In genomic region chr12:82517027-82517426, GRCh38 we compare ENCODE assay signal across 9 cellular contexts.
DNase-seq lines count a peak whose midpoint lies in the region; ATAC-seq, FAIRE-seq and TF ChIP-seq lines count a peak whose summit lies in the region.
"Had no signal": no experiment of that assay in that cellular context is flagged by ENCODE, and none has a peak within 500 bp of the region (broad histone marks: within the 10 kb centered on the region; RNA-seq: fewer than 3 reads in every experiment).

No MANE protein-coding gene starts in this region.

- H3K9me3 Mint-ChIP-seq in astrocyte (ENCODE audit: unreplicated experiment) = no peaks in the 10 kb centered on the region
- no peaks in the 10 kb centered on the region for H3K9me3 Mint-ChIP-seq in activated T-cell treated with anti-CD3 and anti-CD28 coated beads, Interleukin-2, amount 50 U/mL, for 72 hours
- H3K9me3 Mint-ChIP-seq: dendritic cell treated with granulocyte-macrophage colony-stimulating factor and Interleukin-4, amounts not matched to agents 40 ng/mL and 50 ng/mL, for 4 days had no signal

- H3K36me3 Mint-ChIP-seq in astrocyte (ENCODE audit: low read depth, unreplicated experiment) = no peaks in the 10 kb centered on the region
- H3K36me3 Mint-ChIP-seq in activated T-cell treated with anti-CD3 and anti-CD28 coated beads, Interleukin-2, amount 50 U/mL, for 72 hours (ENCODE audit: insufficient read depth in 2 of 2) = no peaks in the 10 kb centered on the region

- peak; percentile 12 for DNase-seq in COLO668 (lab: John Stamatoyannopoulos, UW; ENCODE audit: unreplicated experiment)
- DNase-seq in astrocyte (ENCODE audit: low read depth) = no peak
- no peak for DNase-seq in retinal pigment epithelial cell (ENCODE audit: low read depth)
- DNase-seq in activated T-cell treated with anti-CD3 and anti-CD28 coated beads, Interleukin-2, amount 50 U/mL, for 72 hours = no peak
- DNase-seq in activated CD8-positive, alpha-beta memory T cell treated with anti-CD3 and anti-CD28 coated beads for 24 hours = no peak
- DNase-seq in Ammon's horn (ENCODE audit: low spot score) = no peak

- H3K4me2 ChIP-seq in astrocyte (ENCODE audit: low read length) = no peak overlapping the region

- ATAC-seq in GM19452 (IDR thresholded peaks at IDR 0.05; ENCODE audit: unreplicated experiment) = peak; percentile 67
- ATAC-seq in HG03442 (IDR thresholded peaks at IDR 0.05; ENCODE audit: unreplicated experiment) = peak; percentile 87
- ATAC-seq in activated T-cell treated with anti-CD3 and anti-CD28 coated beads, Interleukin-2, amount 50 U/mL, for 72 hours (replicated peaks in 1 of 2) = no peak

- H3K27me3 ChIP-seq in astrocyte (ENCODE audit: insufficient read depth, low read length) = no peaks in the 10 kb centered on the region

- H3K9me3 ChIP-seq in astrocyte (ENCODE audit: insufficient read depth, low read depth, low read length) = no peaks in the 10 kb centered on the region

- no peak overlapping the region for H3K27ac ChIP-seq in astrocyte (ENCODE audit: low read depth, low read length)

- H2AFZ ChIP-seq in astrocyte (ENCODE audit: low read depth, low read length) = no peak overlapping the region

- no peaks in the 10 kb centered on the region for H3K27me3 Mint-ChIP-seq in astrocyte (ENCODE audit: low read depth, unreplicated experiment)
- no peaks in the 10 kb centered on the region for H3K27me3 Mint-ChIP-seq in activated T-cell treated with anti-CD3 and anti-CD28 coated beads, Interleukin-2, amount 50 U/mL, for 72 hours (ENCODE audit: low read depth)
- H3K27me3 Mint-ChIP-seq: dendritic cell treated with granulocyte-macrophage colony-stimulating factor and Interleukin-4, amounts not matched to agents 40 ng/mL and 50 ng/mL, for 4 days had no signal

- H3K36me3 ChIP-seq in astrocyte (ENCODE audit: insufficient read depth, low read length) = no peaks in the 10 kb centered on the region

- H3K4me3 ChIP-seq in astrocyte (ENCODE audit: insufficient read depth, low read depth, low read length) = no peak overlapping the region
- H3K4me3 ChIP-seq in retinal pigment epithelial cell (ENCODE audit: low read length) = no peak overlapping the region

- H3K9ac ChIP-seq in astrocyte (ENCODE audit: low read length) = no peak overlapping the region

- FAIRE-seq in astrocyte (lab: Jason Lieb, UNC) = no peak

- H3K27ac Mint-ChIP-seq in astrocyte (ENCODE audit: unreplicated experiment) = no peak overlapping the region
- H3K27ac Mint-ChIP-seq in activated T-cell treated with anti-CD3 and anti-CD28 coated beads, Interleukin-2, amount 50 U/mL, for 72 hours = no peak overlapping the region
- H3K27ac Mint-ChIP-seq: dendritic cell treated with granulocyte-macrophage colony-stimulating factor and Interleukin-4, amounts not matched to agents 40 ng/mL and 50 ng/mL, for 4 days had no signal

- no peaks in the 10 kb centered on the region for H3K79me2 ChIP-seq in astrocyte (ENCODE audit: insufficient read depth, low read length)

- TF ChIP-seq CTCF in astrocyte (IDR thresholded peaks at IDR 0.05; ENCODE audit: insufficient read depth, low read depth, low read length) = peak; percentile 17
- peak; percentile 55 for TF ChIP-seq CTCF in retinal pigment epithelial cell (conservative IDR thresholded peaks at IDR 0.05; ENCODE audit: low read depth, low read length)

- H4K20me1 ChIP-seq in astrocyte (ENCODE audit: insufficient read depth, low read length) = no peaks in the 10 kb centered on the region

- no peaks in the 10 kb centered on the region for H3K4me1 ChIP-seq in astrocyte (ENCODE audit: insufficient read depth, low read length)

- no peak overlapping the region for H3K4me3 Mint-ChIP-seq in astrocyte (ENCODE audit: unreplicated experiment)
- H3K4me3 Mint-ChIP-seq in activated T-cell treated with anti-CD3 and anti-CD28 coated beads, Interleukin-2, amount 50 U/mL, for 72 hours = no peak overlapping the region
- H3K4me3 Mint-ChIP-seq: dendritic cell treated with granulocyte-macrophage colony-stimulating factor and Interleukin-4, amounts not matched to agents 40 ng/mL and 50 ng/mL, for 4 days had no signal

- no peaks in the 10 kb centered on the region for H3K4me1 Mint-ChIP-seq in astrocyte (ENCODE audit: low read depth, unreplicated experiment)
- no peaks in the 10 kb centered on the region for H3K4me1 Mint-ChIP-seq in activated T-cell treated with anti-CD3 and anti-CD28 coated beads, Interleukin-2, amount 50 U/mL, for 72 hours (ENCODE audit: low read depth)

Comparison
In these comparisons a context has a peak if more than half of its experiments do, and no peak if none do; other contexts are left out.
1. ATAC-seq: peak in GM19452 (single experiment) and HG03442 (single experiment); none in activated T-cell treated with anti-CD3 and anti-CD28 coated beads, Interleukin-2, amount 50 U/mL, for 72 hours (0 of 2).